1 cellular context compared by ENCODE assay signal in the genomic region with DNA sequence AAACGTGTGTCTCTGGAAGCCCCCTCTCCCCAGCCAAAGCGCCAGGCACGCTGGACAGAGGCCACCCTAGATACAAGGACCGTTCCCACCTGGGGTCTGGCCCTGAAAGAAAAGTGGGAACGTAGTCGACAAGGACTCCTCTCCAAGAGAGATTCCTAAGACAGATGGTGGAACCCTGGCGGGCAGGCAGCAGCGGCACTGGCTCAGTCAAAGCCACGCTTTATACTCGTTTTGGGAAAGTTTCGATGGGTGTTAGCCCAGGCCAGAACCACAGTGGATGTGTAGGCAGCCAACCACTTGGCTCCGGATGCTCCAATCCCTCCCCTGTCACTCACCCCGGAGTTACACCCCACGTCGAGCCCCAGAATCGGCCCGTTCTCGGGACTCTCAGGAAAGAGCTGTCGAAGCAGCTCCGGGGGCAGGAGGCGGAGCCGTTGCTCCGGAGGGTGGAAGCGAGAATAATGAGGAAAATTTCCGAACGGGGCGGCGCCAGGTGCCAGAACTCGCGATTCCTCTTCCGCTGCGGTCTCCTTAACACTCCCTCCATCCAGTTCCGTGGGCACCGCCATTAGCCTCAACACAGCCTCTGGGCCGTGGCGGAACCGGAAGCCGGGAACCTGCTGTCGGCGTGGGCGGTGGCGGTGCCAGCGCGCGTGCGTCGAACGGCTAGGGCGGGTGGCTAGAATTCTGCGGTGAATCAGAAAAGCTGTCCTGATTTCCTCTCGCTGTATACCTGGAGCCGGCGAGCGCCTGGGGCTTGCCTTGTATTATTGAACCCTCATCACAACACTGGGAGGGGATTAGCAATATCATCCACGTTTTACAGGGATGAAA.
TF ChIP-seq lines count a peak whose summit lies in the region.

Gene BCDIN3D (minus strand): TSS at position 588 of the 834 bp plus-strand sequence. CDS start 19 bp downstream, at position 569.

TF ChIP-seq in HepG2, 621 proteins besides CTCF, POLR2A, EP300 and RAD21 (continued from another document and continues in another):
- TF ChIP-seq, protein P1, sequence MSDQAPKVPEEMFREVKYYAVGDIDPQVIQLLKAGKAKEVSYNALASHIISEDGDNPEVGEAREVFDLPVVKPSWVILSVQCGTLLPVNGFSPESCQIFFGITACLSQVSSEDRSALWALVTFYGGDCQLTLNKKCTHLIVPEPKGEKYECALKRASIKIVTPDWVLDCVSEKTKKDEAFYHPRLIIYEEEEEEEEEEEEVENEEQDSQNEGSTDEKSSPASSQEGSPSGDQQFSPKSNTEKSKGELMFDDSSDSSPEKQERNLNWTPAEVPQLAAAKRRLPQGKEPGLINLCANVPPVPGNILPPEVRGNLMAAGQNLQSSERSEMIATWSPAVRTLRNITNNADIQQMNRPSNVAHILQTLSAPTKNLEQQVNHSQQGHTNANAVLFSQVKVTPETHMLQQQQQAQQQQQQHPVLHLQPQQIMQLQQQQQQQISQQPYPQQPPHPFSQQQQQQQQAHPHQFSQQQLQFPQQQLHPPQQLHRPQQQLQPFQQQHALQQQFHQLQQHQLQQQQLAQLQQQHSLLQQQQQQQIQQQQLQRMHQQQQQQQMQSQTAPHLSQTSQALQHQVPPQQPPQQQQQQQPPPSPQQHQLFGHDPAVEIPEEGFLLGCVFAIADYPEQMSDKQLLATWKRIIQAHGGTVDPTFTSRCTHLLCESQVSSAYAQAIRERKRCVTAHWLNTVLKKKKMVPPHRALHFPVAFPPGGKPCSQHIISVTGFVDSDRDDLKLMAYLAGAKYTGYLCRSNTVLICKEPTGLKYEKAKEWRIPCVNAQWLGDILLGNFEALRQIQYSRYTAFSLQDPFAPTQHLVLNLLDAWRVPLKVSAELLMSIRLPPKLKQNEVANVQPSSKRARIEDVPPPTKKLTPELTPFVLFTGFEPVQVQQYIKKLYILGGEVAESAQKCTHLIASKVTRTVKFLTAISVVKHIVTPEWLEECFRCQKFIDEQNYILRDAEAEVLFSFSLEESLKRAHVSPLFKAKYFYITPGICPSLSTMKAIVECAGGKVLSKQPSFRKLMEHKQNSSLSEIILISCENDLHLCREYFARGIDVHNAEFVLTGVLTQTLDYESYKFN (CRISPR knock-in tag; conservative IDR thresholded peaks at IDR 0.05), result no peak; the same call in 1 of the 2 replicates
- no peak for TF ChIP-seq TBX3 (IDR thresholded peaks at IDR 0.05; ENCODE audit: borderline replicate concordance)
- no peak for TF ChIP-seq ZBTB3 (CRISPR knock-in tag; IDR thresholded peaks at IDR 0.05; ENCODE audit: borderline replicate concordance, low read depth)
- no peak; the same call in 1 of the 2 replicates for TF ChIP-seq TGIF2 (CRISPR knock-in tag; IDR thresholded peaks at IDR 0.05)
- no peak for TF ChIP-seq ZNF737 (CRISPR knock-in tag; IDR thresholded peaks at IDR 0.05; ENCODE audit: borderline replicate concordance)
- TF ChIP-seq HMG20B (CRISPR knock-in tag; conservative IDR thresholded peaks at IDR 0.05), result no peak
- 0 out of 2 replicates have a peak, but pooled peaks have one; percentile 28 for TF ChIP-seq ZMYM2 (CRISPR knock-in tag; IDR thresholded peaks at IDR 0.05)
- no peak for TF ChIP-seq ZNF160 (CRISPR knock-in tag; IDR thresholded peaks at IDR 0.05)
- peak; percentile 66; the same call in 1 of the 2 replicates for TF ChIP-seq SIN3B (IDR thresholded peaks at IDR 0.05; ENCODE audit: low read length)
- 0 out of 2 replicates have a peak, but pooled peaks have one; percentile 54 for TF ChIP-seq ZNF766 (CRISPR knock-in tag; IDR thresholded peaks at IDR 0.05; ENCODE audit: borderline replicate concordance)
- TF ChIP-seq FLYWCH1 (CRISPR knock-in tag; IDR thresholded peaks at IDR 0.05), result no peak
- no peak for TF ChIP-seq EZH2 (conservative IDR thresholded peaks at IDR 0.05; ENCODE audit: low read depth, low read length)
- no peak for TF ChIP-seq ZNF33A (CRISPR knock-in tag; IDR thresholded peaks at IDR 0.05; ENCODE audit: borderline replicate concordance)
- TF ChIP-seq THRA (CRISPR knock-in tag; IDR thresholded peaks at IDR 0.05; ENCODE audit: borderline replicate concordance), result peak; percentile 35; the same call in 1 of the 2 replicates
- TF ChIP-seq BRF2 (CRISPR knock-in tag; IDR thresholded peaks at IDR 0.05), result no peak
- no peak for TF ChIP-seq ETV6 (CRISPR knock-in tag; conservative IDR thresholded peaks at IDR 0.05)
- peak; percentile 60; the same call in 1 of the 2 replicates for TF ChIP-seq ZNF598 (CRISPR knock-in tag; IDR thresholded peaks at IDR 0.05; ENCODE audit: borderline replicate concordance)
- TF ChIP-seq CBFB (CRISPR knock-in tag; IDR thresholded peaks at IDR 0.05), result no peak
- peak; percentile 64; the same call in 1 of the 2 replicates for TF ChIP-seq ZNF639 (CRISPR knock-in tag; conservative IDR thresholded peaks at IDR 0.05)
- TF ChIP-seq CBX2 (IDR thresholded peaks at IDR 0.05; ENCODE audit: low read depth, low read length), result no peak
- no peak for TF ChIP-seq CBX2 (CRISPR knock-in tag; IDR thresholded peaks at IDR 0.05; ENCODE audit: low read depth)
- peak; percentile 96 for TF ChIP-seq GABPB1 (CRISPR knock-in tag; IDR thresholded peaks at IDR 0.05)
- TF ChIP-seq ZNF564 (CRISPR knock-in tag; IDR thresholded peaks at IDR 0.05), result peak; percentile 60; the same call in 1 of the 2 replicates
- no peak for TF ChIP-seq ZUFSP (CRISPR knock-in tag; IDR thresholded peaks at IDR 0.05; ENCODE audit: borderline replicate concordance)
- TF ChIP-seq ZSCAN20 (CRISPR knock-in tag; IDR thresholded peaks at IDR 0.05; ENCODE audit: borderline replicate concordance), result 0 out of 2 replicates have a peak, but pooled peaks have one; percentile 48
- TF ChIP-seq ZNF749 (CRISPR knock-in tag; IDR thresholded peaks at IDR 0.05; ENCODE audit: borderline replicate concordance), result peak; percentile 84; the same call in 1 of the 2 replicates
- TF ChIP-seq ZNF567 (CRISPR knock-in tag; IDR thresholded peaks at IDR 0.05; ENCODE audit: borderline replicate concordance), result no peak
- TF ChIP-seq DDIT3 (CRISPR knock-in tag; IDR thresholded peaks at IDR 0.05), result no peak
- no peak for TF ChIP-seq FOXP1 (IDR thresholded peaks at IDR 0.05)
- no peak for TF ChIP-seq FOXP1 (CRISPR knock-in tag; IDR thresholded peaks at IDR 0.05)
- TF ChIP-seq ZNF496 (CRISPR knock-in tag; IDR thresholded peaks at IDR 0.05; ENCODE audit: insufficient replicate concordance), result no peak
- peak; percentile 42; the same call in 1 of the 2 replicates for TF ChIP-seq ZNF317 (CRISPR knock-in tag; IDR thresholded peaks at IDR 0.05)
- no peak for TF ChIP-seq ZC3H13 (CRISPR knock-in tag; IDR thresholded peaks at IDR 0.05)
- TF ChIP-seq FOSL1 (CRISPR knock-in tag; IDR thresholded peaks at IDR 0.05; ENCODE audit: borderline replicate concordance), result no peak
- no peak for TF ChIP-seq JUNB (CRISPR knock-in tag; IDR thresholded peaks at IDR 0.05; ENCODE audit: borderline replicate concordance)
- no peak for TF ChIP-seq FOXK2 (IDR thresholded peaks at IDR 0.05)
- TF ChIP-seq KAT7 (CRISPR knock-in tag; IDR thresholded peaks at IDR 0.05; ENCODE audit: borderline replicate concordance), result peak; percentile 47; the same call in 1 of the 2 replicates
- no peak for TF ChIP-seq ZNF407 (CRISPR knock-in tag; IDR thresholded peaks at IDR 0.05; ENCODE audit: not compliant biosample characterization)
- 0 out of 2 replicates have a peak, but pooled peaks have one; percentile 17 for TF ChIP-seq ESRRA (CRISPR knock-in tag; IDR thresholded peaks at IDR 0.05; ENCODE audit: low read depth)
- peak; percentile 60; the same call in 1 of the 2 replicates for TF ChIP-seq ZSCAN21 (CRISPR knock-in tag; IDR thresholded peaks at IDR 0.05; ENCODE audit: borderline replicate concordance)
- TF ChIP-seq ARHGAP35 (CRISPR knock-in tag; IDR thresholded peaks at IDR 0.05; ENCODE audit: borderline replicate concordance), result no peak
- TF ChIP-seq POLR2AphosphoS5 (IDR thresholded peaks at IDR 0.05; ENCODE audit: low read depth, low read length), result peak; percentile 91
